26 cellular contexts compared by ENCODE assay signal in the genomic region with DNA sequence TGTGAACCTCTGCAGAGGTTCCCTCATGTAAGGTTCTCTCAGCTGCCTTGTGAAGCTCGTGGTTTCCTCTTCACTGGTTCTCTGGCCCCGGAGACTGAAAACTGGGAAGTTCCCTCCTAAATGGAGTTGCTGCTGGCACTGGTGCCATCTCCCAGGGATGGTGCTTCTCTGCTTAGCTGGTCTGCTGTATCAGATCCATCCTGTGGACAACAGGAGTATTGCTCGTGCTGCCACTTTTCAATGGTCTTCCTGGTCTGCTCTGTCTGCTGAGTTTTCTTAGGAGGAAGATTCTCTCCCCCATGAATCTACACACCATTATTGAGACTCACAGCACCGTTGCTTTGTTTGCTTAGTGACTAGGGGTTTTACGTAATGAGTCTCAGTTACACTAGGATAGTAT.
DNase-seq lines count a peak whose midpoint lies in the region; ATAC-seq, FAIRE-seq and TF ChIP-seq lines count a peak whose summit lies in the region.
"Had no signal": no experiment of that assay in that cellular context is flagged by ENCODE, and none has a peak within 500 bp of the region (broad histone marks: within the 10 kb centered on the region; RNA-seq: fewer than 3 reads in every experiment).

No MANE protein-coding gene starts in this region.

- no peak overlapping the region for H3K4me3 ChIP-seq in BLaER1
- no peak overlapping the region for H3K4me3 ChIP-seq in Loucy (ENCODE audit: low read length, poor library complexity, severe bottlenecking)
- no peak overlapping the region for H3K4me3 ChIP-seq in bronchial epithelial cell (ENCODE audit: low read depth, low read length)
- H3K4me3 ChIP-seq: MG63, SK-N-MC had no signal

- peaks cover 1% of the 10 kb centered on the region for H3K27me3 Mint-ChIP-seq in activated CD8-positive, alpha-beta memory T cell treated with anti-CD3 and anti-CD28 coated beads, Interleukin-2, amount 10 ng/mL, durations not matched to agents 7 days and 5 days

- H3K4me2 ChIP-seq in BLaER1 (peak overlapping the region; percentile 23), Loucy (ENCODE audit: low read depth, low read length, poor library complexity, severe bottlenecking) (no peak overlapping the region)

- no peaks in the 10 kb centered on the region for H3K9me2 ChIP-seq in Loucy (replicated peaks; ENCODE audit: low read depth, low read length)

- peak; percentile 64 for FAIRE-seq in bronchial epithelial cell (lab: Jason Lieb, UNC)
- FAIRE-seq: G401.6 had no signal

- no peak for DNase-seq in bronchial epithelial cell (ENCODE audit: low read depth)
- DNase-seq in activated CD8-positive, alpha-beta memory T cell treated with anti-CD3 and anti-CD28 coated beads, Interleukin-2, amount 10 ng/mL, durations not matched to agents 7 days and 5 days, result no peak
- DNase-seq in NCI-H2107 treated with DMSO at 0.1 percent for 48 hours (lab: John Stamatoyannopoulos, UW; ENCODE audit: unreplicated experiment), result no peak
- DNase-seq: ACHN; C1 segment of cervical spinal cord; CD8-positive, alpha-beta T cell; HCEC 1CT; MG63; NCI-H1417; NCI-H1694 treated with DMSO at 0.1 percent for 48 hours; NCI-H2107; NCI-H345; NCI-H524; PC-3; RPMI8226; SHP77; SW 1271; T-helper 2 cell had no signal

- H3K9me3 ChIP-seq in BLaER1 (no peaks in the 10 kb centered on the region), Loucy (ENCODE audit: insufficient read depth, low read depth, low read length) (no peaks in the 10 kb centered on the region)
- H3K9me3 ChIP-seq: MG63 had no signal

- H3K4me1 Mint-ChIP-seq in activated CD8-positive, alpha-beta memory T cell treated with anti-CD3 and anti-CD28 coated beads, Interleukin-2, amount 10 ng/mL, durations not matched to agents 7 days and 5 days, result no peaks in the 10 kb centered on the region
- H3K4me1 Mint-ChIP-seq: IgD-negative memory B cell had no signal

- H3K27me3 ChIP-seq in BLaER1 (no peaks in the 10 kb centered on the region), Loucy (ENCODE audit: insufficient read depth, low read length, poor library complexity, severe bottlenecking) (no peaks in the 10 kb centered on the region), bronchial epithelial cell (ENCODE audit: control insufficient read depth, insufficient read depth, low read length) (no peaks in the 10 kb centered on the region)

- H3K27ac Mint-ChIP-seq in activated CD8-positive, alpha-beta memory T cell treated with anti-CD3 and anti-CD28 coated beads, Interleukin-2, amount 10 ng/mL, durations not matched to agents 7 days and 5 days, result no peak overlapping the region
- H3K27ac Mint-ChIP-seq: CD8-positive, alpha-beta T cell; IgD-negative memory B cell had no signal

- H3K36me3 Mint-ChIP-seq in activated CD8-positive, alpha-beta memory T cell treated with anti-CD3 and anti-CD28 coated beads, Interleukin-2, amount 10 ng/mL, durations not matched to agents 7 days and 5 days, result no peaks in the 10 kb centered on the region
- H3K36me3 Mint-ChIP-seq: CD8-positive, alpha-beta T cell had no signal

- H4K20me1 ChIP-seq in BLaER1 (no peaks in the 10 kb centered on the region), Loucy (ENCODE audit: insufficient read depth, low read length, poor library complexity, severe bottlenecking) (no peaks in the 10 kb centered on the region)

- H3K4me1 ChIP-seq in BLaER1, result peaks cover 9% of the 10 kb centered on the region
- H3K4me1 ChIP-seq in Loucy (ENCODE audit: insufficient read depth, low read length, poor library complexity, severe bottlenecking), result no peaks in the 10 kb centered on the region

- H3K27ac ChIP-seq in BLaER1, result no peak overlapping the region
- H3K27ac ChIP-seq: SK-N-MC had no signal

- CTCF ChIA-PET in activated CD8-positive, alpha-beta memory T cell treated with anti-CD3 and anti-CD28 coated beads, Interleukin-2, amount 10 ng/mL, durations not matched to agents 7 days and 5 days (lab: Charles Lee), result no interaction called here

- H3F3A ChIP-seq in Loucy (ENCODE audit: low read depth), result no peaks in the 10 kb centered on the region

- H2AFZ ChIP-seq in Loucy (ENCODE audit: low read length), result 0 out of 2 replicates have a peak overlapping the region, but pooled peaks have one; percentile 7

- 0 out of 3 replicates have a peak, but pooled peaks have one; percentile 10 for TF ChIP-seq CTCF in GM12872 (IDR thresholded peaks at IDR 0.05; ENCODE audit: insufficient read depth, low read depth, low read length)
- peak; percentile 43 for TF ChIP-seq CTCF in Loucy (conservative IDR thresholded peaks at IDR 0.05; ENCODE audit: low read length)
- no peak for TF ChIP-seq CTCF in bronchial epithelial cell (IDR thresholded peaks at IDR 0.05; ENCODE audit: insufficient read depth, low read length, severe bottlenecking)

- H3K9ac ChIP-seq in BLaER1 (no peak overlapping the region), Loucy (ENCODE audit: low read depth, low read length, poor library complexity, severe bottlenecking) (no peak overlapping the region)

- no peaks in the 10 kb centered on the region for H3K79me2 ChIP-seq in Loucy (ENCODE audit: insufficient read depth, low read length)

- H3K4me3 Mint-ChIP-seq in activated CD8-positive, alpha-beta memory T cell treated with anti-CD3 and anti-CD28 coated beads, Interleukin-2, amount 10 ng/mL, durations not matched to agents 7 days and 5 days, result no peak overlapping the region
- H3K4me3 Mint-ChIP-seq: CD8-positive, alpha-beta T cell; IgD-negative memory B cell had no signal

- H3K36me3 ChIP-seq in BLaER1, result no peaks in the 10 kb centered on the region
- H3K36me3 ChIP-seq in Loucy (ENCODE audit: insufficient read depth, low read length), result no peaks in the 10 kb centered on the region
- no peaks in the 10 kb centered on the region for H3K36me3 ChIP-seq in bronchial epithelial cell (ENCODE audit: control insufficient read depth, insufficient read depth, low read length)
- H3K36me3 ChIP-seq: MG63 had no signal

- ATAC-seq in HG02759 (IDR thresholded peaks at IDR 0.05; ENCODE audit: unreplicated experiment), result no peak
- ATAC-seq in activated CD8-positive, alpha-beta memory T cell treated with anti-CD3 and anti-CD28 coated beads, Interleukin-2, amount 10 ng/mL, durations not matched to agents 7 days and 5 days, result no peak
- no peak for ATAC-seq in HG03378 (IDR thresholded peaks at IDR 0.05; ENCODE audit: unreplicated experiment)
- ATAC-seq: CD8-positive, alpha-beta T cell; PC-3 had no signal

- no peaks in the 10 kb centered on the region for H3K9me3 Mint-ChIP-seq in activated CD8-positive, alpha-beta memory T cell treated with anti-CD3 and anti-CD28 coated beads, Interleukin-2, amount 10 ng/mL, durations not matched to agents 7 days and 5 days (ENCODE audit: low read depth)
- H3K9me3 Mint-ChIP-seq: IgD-negative memory B cell had no signal
